8 cellular contexts compared by ENCODE assay signal in the genomic region with DNA sequence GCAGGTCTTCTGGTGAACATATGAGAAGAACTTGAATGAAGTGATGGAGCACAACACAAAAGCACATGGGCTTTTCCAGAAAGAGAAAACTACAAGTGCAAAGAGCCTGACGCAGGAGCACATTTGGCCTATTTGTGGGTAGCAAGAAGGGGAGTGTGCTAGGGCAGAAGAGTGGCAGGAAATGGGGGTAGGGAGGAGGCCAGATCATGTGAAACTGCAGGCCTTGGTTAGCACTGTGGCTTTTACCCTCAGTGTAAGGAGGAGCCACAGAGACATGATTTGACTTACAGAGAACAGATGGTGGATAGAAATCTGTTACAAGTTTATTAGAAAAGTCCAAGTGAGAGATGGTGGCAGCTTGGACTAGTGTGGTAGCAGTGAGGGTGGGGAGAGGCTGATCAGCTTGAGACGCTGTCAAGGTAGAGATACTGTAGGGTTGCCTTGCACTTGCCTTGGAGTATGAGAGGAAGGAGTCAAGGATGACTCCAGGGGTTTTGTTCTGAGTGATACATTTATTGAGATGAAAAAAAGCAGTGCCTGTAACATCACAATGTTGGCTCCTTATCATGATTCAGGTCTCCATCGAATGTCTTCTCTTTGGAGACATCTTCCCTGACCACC.
A peak's percentile ranks its signal among the peaks of the same experiment; 100 is the strongest.
DNase-seq lines count a peak whose midpoint lies in the region; ATAC-seq, FAIRE-seq and TF ChIP-seq lines count a peak whose summit lies in the region.

No MANE protein-coding gene starts in this region.

- no peak for TF ChIP-seq CTCF in ovary (IDR thresholded peaks at IDR 0.05)

- H3K36me3 ChIP-seq in HAP-1 (replicated peaks) (no peaks in the 10 kb centered on the region), ovary (no peaks in the 10 kb centered on the region)

- H3K27me3 ChIP-seq in HAP-1 (ENCODE audit: low read depth) (no peaks in the 10 kb centered on the region), ovary (no peaks in the 10 kb centered on the region)

- intact Hi-C loops in ovary (cut with DNase I): no loop called here

- ATAC-seq in GM19467 (IDR thresholded peaks at IDR 0.05; ENCODE audit: unreplicated experiment) (peak; percentile 100), HG03354 (IDR thresholded peaks at IDR 0.05; ENCODE audit: poor library complexity, severe bottlenecking, unreplicated experiment) (peak; percentile 99)

- no peak for TF ChIP-seq EP300 in ovary (IDR thresholded peaks at IDR 0.05)

- in situ Hi-C loops in HAP-1 (cut with MboI; ENCODE audit: low sequenced_read_pairs): no loop called here

- H3K4me3 ChIP-seq in HAP-1: no peak overlapping the region
- no peak overlapping the region for H3K4me3 ChIP-seq in ovary

- no peak for TF ChIP-seq POLR2A in ovary (IDR thresholded peaks at IDR 0.05)

- FAIRE-seq in frontal cortex (lab: Jason Lieb, UNC): no peak

- DNase-seq in activated T-cell treated with anti-CD3 and anti-CD28 coated beads for 4 hours (peak; percentile 11), frontal cortex (ENCODE audit: low spot score in 2 of 2) (no peak), HAP-1 (ENCODE audit: low spot score in 2 of 2) (no peak), NCI-H345 treated with DMSO at 0.1 percent for 48 hours (lab: John Stamatoyannopoulos, UW; ENCODE audit: unreplicated experiment) (no peak), ovary (no peak)
- peak in 2 of 3 donors; percentile 4 to 17 for DNase-seq in stimulated activated CD4-positive, alpha-beta T cell treated with anti-CD3 and anti-CD28 coated beads, TNF-alpha, amount 100 ng/mL, for 48 hours (ENCODE audit: low read depth in 3 of 3)

- H3K27ac ChIP-seq in ovary: no peak overlapping the region

- no peaks in the 10 kb centered on the region for H3K9me3 ChIP-seq in HAP-1
- H3K9me3 ChIP-seq in ovary: no peaks in the 10 kb centered on the region

- WGBS in ovary, 3 donors: 76 to 82% (median 78%) methylated on average over 3 of the region's 3 CpGs

- H3K4me1 ChIP-seq in HAP-1 (peaks cover 16% of the 10 kb centered on the region), ovary (ENCODE audit: insufficient read depth) (no peaks in the 10 kb centered on the region)

Comparison
In these comparisons a context has a peak if more than half of its experiments do, and no peak if none do; other contexts are left out.
1. DNase-seq: peak in activated T-cell treated with anti-CD3 and anti-CD28 coated beads for 4 hours (single experiment) and stimulated activated CD4-positive, alpha-beta T cell treated with anti-CD3 and anti-CD28 coated beads, TNF-alpha, amount 100 ng/mL, for 48 hours (2 of 3); none in frontal cortex (0 of 2), HAP-1 (0 of 2), NCI-H345 treated with DMSO at 0.1 percent for 48 hours (single experiment) and ovary (0 of 5).